ENCODE assay signal across 8 cellular contexts in the genomic region with DNA sequence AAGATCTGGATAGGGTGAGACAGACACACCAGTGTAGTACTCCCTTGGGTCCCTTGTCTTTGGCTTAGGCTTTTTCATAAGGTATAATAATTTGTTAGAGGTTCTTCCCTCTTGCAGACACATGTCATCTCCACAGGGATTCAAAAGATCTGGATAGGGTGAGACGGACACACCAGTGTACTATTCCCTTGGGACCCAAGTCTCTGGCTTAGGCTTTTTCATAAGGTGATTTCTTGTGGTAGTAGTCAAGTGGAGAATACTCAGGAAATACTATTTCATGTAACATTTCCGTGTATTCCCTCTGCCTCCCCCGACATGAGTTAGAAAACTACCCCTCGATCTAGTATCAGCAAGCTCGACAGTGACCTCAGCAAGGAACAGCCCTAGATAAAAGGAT. TPM values are rescaled to one million over a fixed set of nuclear protein-coding genes. Genes with fewer than 3 reads are reported as not detected.
DNase-seq lines count a peak whose midpoint lies in the region; ATAC-seq and TF ChIP-seq lines count a peak whose summit lies in the region.

No MANE protein-coding gene starts in this region.

- H4K20me1 ChIP-seq in SK-N-SH (ENCODE audit: insufficient read depth) = no peaks in the 10 kb centered on the region

- no peaks in the 10 kb centered on the region for H3K27me3 Mint-ChIP-seq in activated CD4-positive, alpha-beta memory T cell treated with anti-CD3 and anti-CD28 coated beads, Interleukin-2, amount 10 ng/mL, durations not matched to agents 7 days and 5 days

- H3K9me3 Mint-ChIP-seq in activated CD4-positive, alpha-beta memory T cell treated with anti-CD3 and anti-CD28 coated beads, Interleukin-2, amount 10 ng/mL, durations not matched to agents 7 days and 5 days = no peaks in the 10 kb centered on the region

- H3K9ac ChIP-seq in SK-N-SH (peak overlapping the region; percentile 79; the same call in 1 of the 2 replicates), iPS-20b (ENCODE audit: low read depth, low read length) (peak overlapping the region; percentile 91; the same call in 1 of the 2 replicates)

- H3F3A ChIP-seq in SK-N-SH (replicated peaks; ENCODE audit: insufficient read depth) = peaks cover 28% of the 10 kb centered on the region

- H3K4me1 ChIP-seq in SK-N-SH (ENCODE audit: control insufficient read depth in 1 of 2, insufficient read depth in 2 of 2, low read depth in 1 of 2, low read length in 1 of 2) (peaks cover 23 to 25% of the 10 kb centered on the region in 2 experiments), iPS-20b (ENCODE audit: insufficient read depth, low read length) (peaks cover 24% of the 10 kb centered on the region), suprapubic skin (peaks cover 50% of the 10 kb centered on the region)

- peaks cover 50% of the 10 kb centered on the region for H3K4me1 Mint-ChIP-seq in activated CD4-positive, alpha-beta memory T cell treated with anti-CD3 and anti-CD28 coated beads, Interleukin-2, amount 10 ng/mL, durations not matched to agents 7 days and 5 days

- DNase-seq in SK-N-SH = no peak
- no peak for DNase-seq in activated CD4-positive, alpha-beta memory T cell treated with anti-CD3 and anti-CD28 coated beads, Interleukin-2, amount 10 ng/mL, durations not matched to agents 7 days and 5 days
- DNase-seq in suprapubic skin (ENCODE audit: low spot score in 2 of 2) = no peak
- no peak for DNase-seq in midbrain (lab: John Stamatoyannopoulos, UW)
- DNase-seq in RPMI8226 = no peak

- TF ChIP-seq EP300 in SK-N-SH (IDR thresholded peaks at IDR 0.05; ENCODE audit: borderline replicate concordance in 1 of 2, low read depth in 1 of 2, low read length in 1 of 2) = no peak
- no peak for TF ChIP-seq EP300 in suprapubic skin (IDR thresholded peaks at IDR 0.05)

- CTCF ChIA-PET in SK-N-SH (lab: Yijun Ruan, JAX) = interaction anchor here (0.6 to 6.9 kb wide), 31 partner anchors 9 to 308 kb away, joined by 3 to 114 read pairs (median 4); no protein-coding TSS in a partner anchor
- CTCF ChIA-PET in activated CD4-positive, alpha-beta memory T cell treated with anti-CD3 and anti-CD28 coated beads, Interleukin-2, amount 10 ng/mL, durations not matched to agents 7 days and 5 days (lab: Charles Lee) = interaction anchor here (0.6 to 11.6 kb wide), 57 partner anchors 10 to 1184 kb away, joined by 3 to 270 read pairs (median 6); a partner anchor contains a TSS

- no peaks in the 10 kb centered on the region for H3K9me2 ChIP-seq in SK-N-SH

- TF ChIP-seq RAD21 in SK-N-SH (IDR thresholded peaks at IDR 0.05; ENCODE audit: low read length) = no peak

- H3K4me3 Mint-ChIP-seq in activated CD4-positive, alpha-beta memory T cell treated with anti-CD3 and anti-CD28 coated beads, Interleukin-2, amount 10 ng/mL, durations not matched to agents 7 days and 5 days = peak overlapping the region; percentile 94

- peak overlapping the region; percentile 95 for H3K27ac Mint-ChIP-seq in activated CD4-positive, alpha-beta memory T cell treated with anti-CD3 and anti-CD28 coated beads, Interleukin-2, amount 10 ng/mL, durations not matched to agents 7 days and 5 days

- H3K27me3 ChIP-seq in SK-N-SH (ENCODE audit: insufficient read depth) = no peaks in the 10 kb centered on the region
- no peaks in the 10 kb centered on the region for H3K27me3 ChIP-seq in iPS-20b (ENCODE audit: insufficient read depth, low read length)
- H3K27me3 ChIP-seq in suprapubic skin = no peaks in the 10 kb centered on the region

- 77% methylated on average over 5 of the region's 5 CpGs for WGBS in SK-N-SH (ENCODE audit: low lambda C conversion rate)
- WGBS in suprapubic skin = 39% methylated on average over 5 of the region's 5 CpGs

- H3K4me3 ChIP-seq in SK-N-SH (ENCODE audit: low read depth in 2 of 2, low read length in 1 of 2) = peak overlapping the region; percentile 76 to 88; a peak in 3 of 4 replicates
- H3K4me3 ChIP-seq in iPS-20b (ENCODE audit: low read length) = peak overlapping the region; percentile 97
- peak overlapping the region; percentile 86 for H3K4me3 ChIP-seq in suprapubic skin

- TF ChIP-seq CTCF in SK-N-SH (IDR thresholded peaks at IDR 0.05) (no peak), suprapubic skin (IDR thresholded peaks at IDR 0.05) (no peak)

- POLR2A ChIA-PET in SK-N-SH (lab: Yijun Ruan, JAX) = interaction anchor here (1.6 to 2.5 kb wide), 3 partner anchors 14 to 215 kb away, joined by 3 to 13 read pairs (median 5); no protein-coding TSS in a partner anchor
- POLR2A ChIA-PET in activated CD4-positive, alpha-beta memory T cell treated with anti-CD3 and anti-CD28 coated beads, Interleukin-2, amount 10 ng/mL, durations not matched to agents 7 days and 5 days (lab: Charles Lee) = interaction anchor here (1.0 to 5.6 kb wide), 15 partner anchors 8 to 287 kb away, joined by 3 to 59 read pairs (median 11); a partner anchor contains a TSS

- peaks cover 1 to 25% of the 10 kb centered on the region in 2 experiments for H3K36me3 ChIP-seq in SK-N-SH (replicated peaks in 1 of 2; ENCODE audit: control insufficient read depth in 1 of 2, insufficient read depth in 2 of 2, low read length in 1 of 2)
- peaks cover 16% of the 10 kb centered on the region; the same call in 1 of the 2 replicates for H3K36me3 ChIP-seq in iPS-20b (ENCODE audit: insufficient read depth, low read depth, low read length)
- H3K36me3 ChIP-seq in suprapubic skin = no peaks in the 10 kb centered on the region

- peak overlapping the region; percentile 97 for H3K4me2 ChIP-seq in SK-N-SH

- peaks cover 36% of the 10 kb centered on the region for H3K79me2 ChIP-seq in SK-N-SH (ENCODE audit: insufficient read depth)

- no peaks in the 10 kb centered on the region for H3K9me3 ChIP-seq in SK-N-SH
- H3K9me3 ChIP-seq in iPS-20b (ENCODE audit: insufficient read depth, low read depth, low read length) = no peaks in the 10 kb centered on the region
- no peaks in the 10 kb centered on the region for H3K9me3 ChIP-seq in suprapubic skin

- ATAC-seq in SK-N-SH treated with all-trans-retinoic acid at 6 μM for 48 hours (no peak), HG02973 (IDR thresholded peaks at IDR 0.05; ENCODE audit: unreplicated experiment) (no peak)

- H3K36me3 Mint-ChIP-seq in activated CD4-positive, alpha-beta memory T cell treated with anti-CD3 and anti-CD28 coated beads, Interleukin-2, amount 10 ng/mL, durations not matched to agents 7 days and 5 days (ENCODE audit: low read depth) = peaks cover 6% of the 10 kb centered on the region

- TF ChIP-seq POLR2A in suprapubic skin (IDR thresholded peaks at IDR 0.05) = no peak

- no peak overlapping the region for H2AFZ ChIP-seq in SK-N-SH (ENCODE audit: low read depth)

- H3K27ac ChIP-seq in SK-N-SH (ENCODE audit: low read depth in 2 of 2, low read length in 1 of 2) (peak overlapping the region; percentile 87 to 89; a peak in 2 of 4 replicates), iPS-20b (ENCODE audit: low read length) (peak overlapping the region; percentile 95), suprapubic skin (peak overlapping the region; percentile 84)

TF ChIP-seq in SK-N-SH, 30 proteins besides CTCF, POLR2A, EP300 and RAD21 (continues in another document):
- TF ChIP-seq MXI1 (IDR thresholded peaks at IDR 0.05; ENCODE audit: low read depth, low read length) (no peak), NFIC (IDR thresholded peaks at IDR 0.05; ENCODE audit: borderline replicate concordance) (no peak)

TF ChIP-seq in SK-N-SH treated with all-trans-retinoic acid at 6 μM for 48 hours, 23 proteins besides CTCF, POLR2A, EP300 and RAD21 (continues in another document):
- TF ChIP-seq ZNF565 (CRISPR knock-in tag; conservative IDR thresholded peaks at IDR 0.05; ENCODE audit: low read depth) (no peak), ZFP3 (CRISPR knock-in tag; IDR thresholded peaks at IDR 0.05) (no peak), CSDC2 (CRISPR knock-in tag; IDR thresholded peaks at IDR 0.05) (no peak)
- TF ChIP-seq, protein P1, sequence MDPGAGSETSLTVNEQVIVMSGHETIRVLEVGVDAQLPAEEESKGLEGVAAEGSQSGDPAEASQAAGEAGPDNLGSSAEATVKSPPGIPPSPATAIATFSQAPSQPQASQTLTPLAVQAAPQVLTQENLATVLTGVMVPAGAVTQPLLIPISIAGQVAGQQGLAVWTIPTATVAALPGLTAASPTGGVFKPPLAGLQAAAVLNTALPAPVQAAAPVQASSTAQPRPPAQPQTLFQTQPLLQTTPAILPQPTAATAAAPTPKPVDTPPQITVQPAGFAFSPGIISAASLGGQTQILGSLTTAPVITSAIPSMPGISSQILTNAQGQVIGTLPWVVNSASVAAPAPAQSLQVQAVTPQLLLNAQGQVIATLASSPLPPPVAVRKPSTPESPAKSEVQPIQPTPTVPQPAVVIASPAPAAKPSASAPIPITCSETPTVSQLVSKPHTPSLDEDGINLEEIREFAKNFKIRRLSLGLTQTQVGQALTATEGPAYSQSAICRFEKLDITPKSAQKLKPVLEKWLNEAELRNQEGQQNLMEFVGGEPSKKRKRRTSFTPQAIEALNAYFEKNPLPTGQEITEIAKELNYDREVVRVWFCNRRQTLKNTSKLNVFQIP (CRISPR knock-in tag; IDR thresholded peaks at IDR 0.05; ENCODE audit: borderline replicate concordance, low read depth) = no peak
- TF ChIP-seq, protein P2, sequence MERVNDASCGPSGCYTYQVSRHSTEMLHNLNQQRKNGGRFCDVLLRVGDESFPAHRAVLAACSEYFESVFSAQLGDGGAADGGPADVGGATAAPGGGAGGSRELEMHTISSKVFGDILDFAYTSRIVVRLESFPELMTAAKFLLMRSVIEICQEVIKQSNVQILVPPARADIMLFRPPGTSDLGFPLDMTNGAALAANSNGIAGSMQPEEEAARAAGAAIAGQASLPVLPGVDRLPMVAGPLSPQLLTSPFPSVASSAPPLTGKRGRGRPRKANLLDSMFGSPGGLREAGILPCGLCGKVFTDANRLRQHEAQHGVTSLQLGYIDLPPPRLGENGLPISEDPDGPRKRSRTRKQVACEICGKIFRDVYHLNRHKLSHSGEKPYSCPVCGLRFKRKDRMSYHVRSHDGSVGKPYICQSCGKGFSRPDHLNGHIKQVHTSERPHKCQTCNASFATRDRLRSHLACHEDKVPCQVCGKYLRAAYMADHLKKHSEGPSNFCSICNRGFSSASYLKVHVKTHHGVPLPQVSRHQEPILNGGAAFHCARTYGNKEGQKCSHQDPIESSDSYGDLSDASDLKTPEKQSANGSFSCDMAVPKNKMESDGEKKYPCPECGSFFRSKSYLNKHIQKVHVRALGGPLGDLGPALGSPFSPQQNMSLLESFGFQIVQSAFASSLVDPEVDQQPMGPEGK (CRISPR knock-in tag; IDR thresholded peaks at IDR 0.05; ENCODE audit: borderline replicate concordance) = no peak

RNA-seq across cellular contexts. Expression of a gene that starts 1.0 kb away (rescaled TPM):
- 5.2 and 6.7 TPM in 2 replicates for polyA plus RNA-seq in SK-N-SH (2012; rRNA removed)
- polyA plus RNA-seq in SK-N-SH (2012; cell fraction: cytosol; rRNA removed) = 2.0 and 3.1 TPM in 2 replicates
- polyA plus RNA-seq in SK-N-SH (2012; cell fraction: nucleus; rRNA removed) = 28.0 and 28.2 TPM in 2 replicates
- 10 to 100 TPM; 28.9 to 31.6 TPM for total RNA-seq in activated CD4-positive, alpha-beta memory T cell treated with anti-CD3 and anti-CD28 coated beads, Interleukin-2, amount 10 ng/mL, durations not matched to agents 7 days and 5 days
- 100 to 1,000 TPM in 1 of 4 donors, 10 to 100 TPM in 3; 69.3 to 157 (median 81.6) TPM for total RNA-seq in suprapubic skin

RNA-seq across cellular contexts. Expression of a gene that starts 54.6 kb away (rescaled TPM):
- polyA plus RNA-seq in SK-N-SH (2012; rRNA removed) = 6.5 and 6.8 TPM in 2 replicates
- polyA plus RNA-seq in SK-N-SH (2012; cell fraction: cytosol; rRNA removed) = 3.5 and 4.6 TPM in 2 replicates
- 12.7 and 12.9 TPM in 2 replicates for polyA plus RNA-seq in SK-N-SH (2012; cell fraction: nucleus; rRNA removed)
- total RNA-seq in activated CD4-positive, alpha-beta memory T cell treated with anti-CD3 and anti-CD28 coated beads, Interleukin-2, amount 10 ng/mL, durations not matched to agents 7 days and 5 days = 10 to 100 TPM; 18.2 to 22.4 TPM
- total RNA-seq in suprapubic skin = 10 to 100 TPM; 45.4 to 88.3 (median 60.9) TPM
